In the genomic region with DNA sequence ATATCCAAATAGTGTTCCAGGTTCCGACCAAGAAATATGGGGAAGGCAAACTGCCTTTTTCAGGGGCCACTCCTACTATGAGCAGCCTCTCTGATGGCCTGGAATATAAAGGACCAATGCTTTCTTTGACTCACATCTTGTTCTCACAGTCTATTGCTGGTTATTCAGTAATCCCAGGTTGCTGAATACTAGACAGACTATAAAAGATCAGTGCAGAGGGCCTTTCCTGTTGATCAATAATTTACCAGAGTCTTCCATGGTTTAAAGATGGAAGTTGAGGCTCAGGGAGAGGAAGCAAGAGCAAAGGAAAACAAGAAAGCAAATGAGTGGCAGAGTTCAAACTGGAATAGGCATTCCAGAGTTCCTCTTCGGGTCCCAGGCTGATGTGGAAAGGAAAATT, we compare ENCODE assay signal across 17 cellular contexts.
"Had no signal": no experiment of that assay in that cellular context is flagged by ENCODE, and none has a peak within 500 bp of the region (broad histone marks: within the 10 kb centered on the region; RNA-seq: fewer than 3 reads in every experiment).

No MANE protein-coding gene starts in this region.

- H3K27me3 Mint-ChIP-seq: dendritic cell treated with granulocyte-macrophage colony-stimulating factor and Interleukin-4, amounts not matched to agents 40 ng/mL and 50 ng/mL, for 4 days had no signal

- H3K27ac ChIP-seq: foreskin keratinocyte, neural progenitor cell, ovary, stomach, thoracic aorta had no signal

- H3K4me3 ChIP-seq: neural progenitor cell, ovary, smooth muscle cell, stomach, thoracic aorta, transverse colon had no signal

- H3K27me3 ChIP-seq: neural progenitor cell, ovary, stomach, transverse colon had no signal

- H3K4me1 ChIP-seq: foreskin keratinocyte had no signal

- ATAC-seq: foreskin keratinocyte, left cardiac atrium, natural killer cell, right cardiac atrium had no signal

- H3K9me3 ChIP-seq: ovary, stomach, thoracic aorta, transverse colon had no signal

- H3K4me1 Mint-ChIP-seq: neural progenitor cell had no signal

- DNase-seq: erythroblast; foreskin keratinocyte; hippocampal formation; left cardiac atrium; mammary epithelial cell; natural killer cell; nucleus accumbens; ovary; right cardiac atrium; stimulated activated CD4-positive, alpha-beta T cell treated with anti-CD3 and anti-CD28 coated beads, Interleukin-2, amount 100 ng/mL, for 48 hours; stomach; substantia nigra; transverse colon had no signal

- H3K27ac Mint-ChIP-seq: dendritic cell treated with granulocyte-macrophage colony-stimulating factor and Interleukin-4, amounts not matched to agents 40 ng/mL and 50 ng/mL, for 4 days; natural killer cell; neural progenitor cell had no signal

- H2AFZ ChIP-seq: neural progenitor cell had no signal

- H3K36me3 Mint-ChIP-seq: natural killer cell, neural progenitor cell had no signal

- H3K4me3 Mint-ChIP-seq: dendritic cell treated with granulocyte-macrophage colony-stimulating factor and Interleukin-4, amounts not matched to agents 40 ng/mL and 50 ng/mL, for 4 days; natural killer cell; neural progenitor cell had no signal

- H3K4me2 ChIP-seq: neural progenitor cell, smooth muscle cell had no signal

- H3K9ac ChIP-seq: neural progenitor cell had no signal

- H3K9me3 Mint-ChIP-seq: dendritic cell treated with granulocyte-macrophage colony-stimulating factor and Interleukin-4, amounts not matched to agents 40 ng/mL and 50 ng/mL, for 4 days; natural killer cell; neural progenitor cell had no signal

- H3K36me3 ChIP-seq: ovary had no signal
